Comparison of ENCODE assay signal across 9 cellular contexts in genomic region chr7:18087031-18087686, GRCh38. TPM values are rescaled to one million over a fixed set of nuclear protein-coding genes. Genes with fewer than 3 reads are reported as not detected.
A peak's percentile ranks its signal among the peaks of the same experiment; 100 is the strongest.
DNase-seq lines count a peak whose midpoint lies in the region; ATAC-seq, FAIRE-seq and TF ChIP-seq lines count a peak whose summit lies in the region.
"Had no signal": no experiment of that assay in that cellular context is flagged by ENCODE, and none has a peak within 500 bp of the region (broad histone marks: within the 10 kb centered on the region; RNA-seq: fewer than 3 reads in every experiment).

No MANE protein-coding gene starts in this region.

- TF ChIP-seq CTCF in brain microvascular endothelial cell (IDR thresholded peaks at IDR 0.05; ENCODE audit: low read depth, low read length, missing control alignments), result no peak
- no peak for TF ChIP-seq CTCF in kidney (IDR thresholded peaks at IDR 0.05; ENCODE audit: borderline replicate concordance, extremely low read depth, insufficient read depth)
- TF ChIP-seq CTCF in stomach (IDR thresholded peaks at IDR 0.05), result no peak

- H3K4me1 Mint-ChIP-seq in CD4-positive, alpha-beta memory T cell, result peaks cover 0 to 6% (median 4%) of the 10 kb centered on the region in 4 donors

- no peak for FAIRE-seq in kidney (lab: Jason Lieb, UNC)

- H3K9me3 Mint-ChIP-seq in CD4-positive, alpha-beta memory T cell, result peaks cover 0 to 19% (median 6%) of the 10 kb centered on the region in 8 donors

- H3K27ac Mint-ChIP-seq in CD4-positive, alpha-beta memory T cell, result no peak overlapping the region

- in situ Hi-C loops in brain microvascular endothelial cell (cut with HindIII; ENCODE audit: low pct_ligation_motif_present, low sequenced_read_pairs), result no loop called here

- 5 to 10% (median 10%) methylated on average over 31 to 36 of the region's 36 CpGs for WGBS in stomach, 5 donors

- H3K36me3 Mint-ChIP-seq in CD4-positive, alpha-beta memory T cell, result no peaks in the 10 kb centered on the region

- intact Hi-C loops in CD4-positive, alpha-beta memory T cell (cut with micrococcal nuclease), result no loop called here
- intact Hi-C loops in kidney (cut with DNase I) (no loop called here), stomach (cut with DNase I; ENCODE audit: low total_unique reads) (no loop called here)

- peaks cover 5% of the 10 kb centered on the region for H3K27me3 ChIP-seq in CD4-positive, alpha-beta memory T cell (ENCODE audit: insufficient read depth, low read length)
- H3K27me3 ChIP-seq in brain microvascular endothelial cell (replicated peaks) (no peaks in the 10 kb centered on the region), stomach (peaks cover 0 to 36% (median 15%) of the 10 kb centered on the region in 3 donors)
- H3K27me3 ChIP-seq: body of pancreas had no signal

- no peak for TF ChIP-seq POLR2A in stomach (IDR thresholded peaks at IDR 0.05)
- no peak for TF ChIP-seq POLR2A in GM18505 (IDR thresholded peaks at IDR 0.05; ENCODE audit: borderline replicate concordance, extremely low read depth, insufficient read depth, insufficient read length)

- CTCF ChIA-PET in CD4-positive, alpha-beta memory T cell (lab: Charles Lee; ENCODE audit: partially characterized antibody), result no interaction called here

- H3K9me3 ChIP-seq in CD4-positive, alpha-beta memory T cell (ENCODE audit: control insufficient read depth in 1 of 2, low read length in 2 of 2), result peaks cover 0 to 3% of the 10 kb centered on the region in 2 donors
- H3K9me3 ChIP-seq in kidney (ENCODE audit: control insufficient read depth in 1 of 2, low read length in 2 of 2), result no peaks in the 10 kb centered on the region
- peaks cover 0 to 7% (median 5%) of the 10 kb centered on the region in 4 donors for H3K9me3 ChIP-seq in stomach
- H3K9me3 ChIP-seq: body of pancreas had no signal

- H3K36me3 ChIP-seq in CD4-positive, alpha-beta memory T cell (ENCODE audit: insufficient read depth, low read length), result no peaks in the 10 kb centered on the region
- H3K36me3 ChIP-seq in brain microvascular endothelial cell (replicated peaks) (no peaks in the 10 kb centered on the region), kidney (ENCODE audit: control insufficient read depth in 1 of 2, insufficient read depth in 2 of 2, low read length in 2 of 2) (no peaks in the 10 kb centered on the region), stomach (no peaks in the 10 kb centered on the region)

- H3K27ac ChIP-seq in CD4-positive, alpha-beta memory T cell (ENCODE audit: low read depth, low read length), result no peak overlapping the region
- no peak overlapping the region for H3K27ac ChIP-seq in brain microvascular endothelial cell
- H3K27ac ChIP-seq in kidney (ENCODE audit: low read depth in 2 of 2, low read length in 2 of 2), result no peak overlapping the region
- peak overlapping the region in 1 of 5 donors; percentile 82 for H3K27ac ChIP-seq in stomach
- H3K27ac ChIP-seq: body of pancreas had no signal

- no peak for DNase-seq in CD4-positive, alpha-beta memory T cell
- peak; percentile 36 for DNase-seq in HuH-7 (ENCODE audit: low spot score)
- DNase-seq in brain microvascular endothelial cell, result no peak
- DNase-seq in kidney, result no peak
- DNase-seq in stomach, result no peak
- no peak for DNase-seq in COLO668 (lab: John Stamatoyannopoulos, UW; ENCODE audit: unreplicated experiment)

- no peak for TF ChIP-seq EP300 in stomach (IDR thresholded peaks at IDR 0.05)

- no peak overlapping the region for H3K9ac ChIP-seq in kidney (ENCODE audit: low read length in 2 of 2)

- POLR2A ChIA-PET in CD4-positive, alpha-beta memory T cell (lab: Charles Lee; ENCODE audit: partially characterized antibody), result no interaction called here

- no peak overlapping the region for H3K4me3 ChIP-seq in CD4-positive, alpha-beta memory T cell (ENCODE audit: low read length in 2 of 2)
- H3K4me3 ChIP-seq in brain microvascular endothelial cell (ENCODE audit: low read depth, low read length) (peak overlapping the region; percentile 73), kidney (ENCODE audit: low read length in 2 of 2) (peak overlapping the region; percentile 45 to 63), stomach (peak overlapping the region; percentile 71 to 87 (median 80))

- H3K4me3 Mint-ChIP-seq in CD4-positive, alpha-beta memory T cell, result peak overlapping the region; percentile 15 to 59 (median 28)

- H3K4me1 ChIP-seq in CD4-positive, alpha-beta memory T cell (ENCODE audit: insufficient read depth, low read length), result no peaks in the 10 kb centered on the region
- peaks cover 0 to 6% of the 10 kb centered on the region in 2 donors for H3K4me1 ChIP-seq in kidney (ENCODE audit: control insufficient read depth in 1 of 2, insufficient read depth in 1 of 2, low read depth in 1 of 2, low read length in 2 of 2)
- peaks cover 9 to 21% (median 17%) of the 10 kb centered on the region in 4 donors for H3K4me1 ChIP-seq in stomach

- H3K27me3 Mint-ChIP-seq in CD4-positive, alpha-beta memory T cell, result peaks cover 27 to 33% of the 10 kb centered on the region in 2 donors

- ATAC-seq in HG02798 (IDR thresholded peaks at IDR 0.05; ENCODE audit: poor library complexity, unreplicated experiment) (no peak), GM18505 (IDR thresholded peaks at IDR 0.05; ENCODE audit: unreplicated experiment) (no peak)

RNA-seq across cellular contexts. Expression of gene PRPS1L1, which starts 59.5 kb away (rescaled TPM):
- not detected for total RNA-seq in CD4-positive, alpha-beta memory T cell
- not detected for polyA plus RNA-seq in CD4-positive, alpha-beta memory T cell
- not detected for total RNA-seq in kidney
- not detected for polyA plus RNA-seq in kidney (ENCODE audit: insufficient read depth, low read depth, low replicate concordance)
- total RNA-seq in stomach, result not detected
- polyA plus RNA-seq in stomach, result not detected
- total RNA-seq: body of pancreas had no signal

Comparison
In these comparisons a context has a peak if more than half of its experiments do, and no peak if none do; other contexts are left out.
1. H3K4me3 ChIP-seq: peak in brain microvascular endothelial cell (single experiment), kidney (2 of 2) and stomach (4 of 4); none in CD4-positive, alpha-beta memory T cell (0 of 2).